ENCODE assay signal across 8 cellular contexts in the genomic region with DNA sequence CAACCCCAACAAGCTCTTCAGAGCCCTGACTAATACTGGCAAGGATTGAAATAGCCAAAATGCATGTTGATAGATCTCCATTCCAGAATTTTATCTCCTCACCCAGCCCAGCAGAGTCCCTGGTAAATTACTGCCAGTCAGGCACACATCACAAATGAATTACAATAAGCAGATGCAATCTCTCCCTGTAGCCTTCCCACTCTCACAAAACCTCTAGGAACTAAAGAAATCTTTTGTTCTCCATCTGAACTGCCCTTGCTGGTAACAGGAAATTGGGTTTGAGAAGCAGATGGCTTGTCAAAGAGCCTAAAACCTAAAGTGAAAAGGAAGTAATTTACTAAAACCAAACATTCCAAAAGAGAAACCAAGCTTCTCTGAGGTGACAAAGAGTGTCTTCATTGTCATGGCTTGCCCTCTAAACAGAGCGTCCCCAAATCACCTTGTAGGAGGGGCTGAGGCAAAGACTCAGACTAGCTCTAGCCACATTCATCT. TPM values are rescaled to one million over a fixed set of nuclear protein-coding genes. Genes with fewer than 3 reads are reported as not detected.
A peak's percentile ranks its signal among the peaks of the same experiment; 100 is the strongest.
DNase-seq lines count a peak whose midpoint lies in the region; ATAC-seq and FAIRE-seq lines count a peak whose summit lies in the region.

No MANE protein-coding gene starts in this region.

- H3K27me3 ChIP-seq in CD8-positive, alpha-beta memory T cell (ENCODE audit: insufficient read depth, low read length, poor library complexity, severe bottlenecking), result no peaks in the 10 kb centered on the region

- no peaks in the 10 kb centered on the region for H3K27me3 Mint-ChIP-seq in CD8-positive, alpha-beta memory T cell

- H3K4me1 Mint-ChIP-seq in CD8-positive, alpha-beta memory T cell, result peaks cover 20 to 42% (median 37%) of the 10 kb centered on the region in 3 donors

- peak; percentile 60 for ATAC-seq in GM21723 (IDR thresholded peaks at IDR 0.05; ENCODE audit: unreplicated experiment)
- no peak for ATAC-seq in HG02571 (IDR thresholded peaks at IDR 0.05; ENCODE audit: unreplicated experiment)

- in situ Hi-C loops in SK-MEL-5 (cut with HindIII; ENCODE audit: low pct_unique_long_range_greater_than_20kb, low sequenced_read_pairs), result loop anchor here (10.0 kb wide), 1 partner anchor 156 kb away; no protein-coding TSS in a partner anchor

- FAIRE-seq in frontal cortex (lab: Jason Lieb, UNC), result no peak

- H3K27ac Mint-ChIP-seq in CD8-positive, alpha-beta memory T cell, result peak overlapping the region in 7 of 8 donors; percentile 25 to 79 (median 66)

- no peaks in the 10 kb centered on the region for H3K9me3 ChIP-seq in CD8-positive, alpha-beta memory T cell (ENCODE audit: low read length)

- H3K4me1 ChIP-seq in CD8-positive, alpha-beta memory T cell (ENCODE audit: insufficient read depth, low read length), result peaks cover 18% of the 10 kb centered on the region

- H3K4me3 Mint-ChIP-seq in CD8-positive, alpha-beta memory T cell, result peak overlapping the region in 4 of 7 donors; percentile 4 to 19 (median 12)

- no peaks in the 10 kb centered on the region for H3K36me3 ChIP-seq in CD8-positive, alpha-beta memory T cell (ENCODE audit: insufficient read depth, low read length)

- H3K27ac ChIP-seq in CD8-positive, alpha-beta memory T cell (ENCODE audit: low read depth, low read length), result no peak overlapping the region

- no peaks in the 10 kb centered on the region for H3K9me3 Mint-ChIP-seq in CD8-positive, alpha-beta memory T cell

- peaks cover 0 to 4% (median 3%) of the 10 kb centered on the region in 3 donors for H3K36me3 Mint-ChIP-seq in CD8-positive, alpha-beta memory T cell

- DNase-seq in CD8-positive, alpha-beta memory T cell, result peak in 1 of 5 donors; percentile 5
- DNase-seq in SK-MEL-5 (ENCODE audit: low read depth, low spot score) (peak; percentile 71), iPS DF 4.7 (ENCODE audit: extremely low read depth, low spot score) (peak; percentile 36), DMS53 (lab: John Stamatoyannopoulos, UW) (no peak), frontal cortex (ENCODE audit: low spot score in 2 of 2) (no peak)
- no peak for DNase-seq in activated effector memory CD4-positive, alpha-beta T cell treated with anti-CD3 and anti-CD28 coated beads, Interleukin-2, amount 50 U/mL, for 16 hours

- H3K4me3 ChIP-seq in CD8-positive, alpha-beta memory T cell (ENCODE audit: low read length), result no peak overlapping the region

- CTCF ChIA-PET in CD8-positive, alpha-beta memory T cell (lab: Charles Lee), result no interaction called here

- POLR2A ChIA-PET in CD8-positive, alpha-beta memory T cell (lab: Charles Lee), result no interaction called here

RNA-seq across cellular contexts. Expression of gene FAM168A, which starts 59.5 kb away (rescaled TPM):
- 10 to 100 TPM; 11.7 to 13.1 TPM for total RNA-seq in CD8-positive, alpha-beta memory T cell
- 2.5 TPM for polyA plus RNA-seq in CD8-positive, alpha-beta memory T cell
- total RNA-seq in SK-MEL-5 (2014; rRNA removed; shearing (Covaris generic)), result 25.7 and 27.0 TPM in 2 replicates
- 46.0 and 55.9 TPM in 2 replicates for polyA plus RNA-seq in SK-MEL-5 (2015; cell fraction: cytosol; rRNA removed)
- 40.7 and 61.5 TPM in 2 replicates for polyA plus RNA-seq in SK-MEL-5 (2015; cell fraction: nucleus; rRNA removed)
- total RNA-seq in frontal cortex, result 51.4 TPM

Comparison
In these comparisons a context has a peak if more than half of its experiments do, and no peak if none do; other contexts are left out.
1. DNase-seq: peak in SK-MEL-5 (single experiment) and iPS DF 4.7 (single experiment); none in DMS53 (single experiment), activated effector memory CD4-positive, alpha-beta T cell treated with anti-CD3 and anti-CD28 coated beads, Interleukin-2, amount 50 U/mL, for 16 hours (single experiment) and frontal cortex (0 of 2).